In the genomic region with DNA sequence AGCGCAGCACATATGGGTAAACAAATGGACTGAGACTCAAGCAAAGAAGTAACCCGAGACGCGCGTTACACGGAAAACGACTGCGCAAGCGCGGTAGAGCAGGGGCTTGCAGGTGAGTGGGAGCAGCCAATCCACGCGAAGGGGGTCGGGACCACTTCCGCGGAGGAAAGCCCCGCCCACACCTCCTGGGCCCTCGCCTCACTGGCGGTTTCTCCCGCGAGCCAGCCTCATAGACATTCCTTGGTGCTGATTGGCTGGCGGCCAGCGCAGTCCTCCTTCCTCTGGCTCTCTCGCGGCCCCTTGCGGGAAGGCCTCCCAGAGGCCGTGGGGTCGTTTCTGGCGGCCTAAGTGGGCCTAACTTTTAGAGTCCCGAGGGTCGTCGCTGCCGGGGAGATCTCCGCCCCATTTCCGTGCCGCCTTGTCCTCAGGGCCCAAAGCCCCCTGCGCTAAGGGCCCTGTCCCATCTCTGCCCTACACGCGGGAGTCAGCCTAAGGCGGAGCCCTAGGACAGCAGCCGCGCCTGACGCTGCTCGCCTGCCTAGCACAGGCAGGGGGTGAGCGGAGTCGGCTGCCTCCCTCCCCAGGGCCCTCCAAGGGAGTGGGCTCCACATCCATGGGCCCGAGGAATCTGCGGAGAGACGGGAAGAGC, we compare ENCODE assay signal across 8 cellular contexts. TPM values are rescaled to one million over a fixed set of nuclear protein-coding genes. Genes with fewer than 3 reads are reported as not detected.
DNase-seq lines count a peak whose midpoint lies in the region; ATAC-seq lines count a peak whose summit lies in the region.

No MANE protein-coding gene starts in this region.

- peak overlapping the region; percentile 73 for H3K4me3 ChIP-seq in HUES6 (ENCODE audit: low read depth, low read length)

- H3K9ac ChIP-seq in HUES6 (ENCODE audit: low read length) = peak overlapping the region; percentile 66

- H3K9me3 ChIP-seq in HUES6 (ENCODE audit: control insufficient read depth, insufficient read depth, low read depth, low read length) = no peaks in the 10 kb centered on the region

- H3K27me3 ChIP-seq in HUES6 (ENCODE audit: control insufficient read depth, insufficient read depth, low read length) = no peaks in the 10 kb centered on the region

- peak overlapping the region; percentile 5 for H3K27ac ChIP-seq in HUES6 (ENCODE audit: low read depth, low read length)
- H3K27ac ChIP-seq in substantia nigra (ENCODE audit: low read depth, low read length, poor library complexity, severe bottlenecking) = peak overlapping the region; percentile 93

- peaks cover 7% of the 10 kb centered on the region; the same call in 1 of the 2 replicates for H3K4me1 ChIP-seq in HUES6 (ENCODE audit: control insufficient read depth, insufficient read depth, low read length)

- DNase-seq in COLO668 (lab: John Stamatoyannopoulos, UW; ENCODE audit: unreplicated experiment) (peak; percentile 95), RPMI7951 (ENCODE audit: low read depth) (peak; percentile 60), globus pallidus (ENCODE audit: low spot score) (peak; percentile 81), nucleus accumbens (lab: John Stamatoyannopoulos, UW) (peak; percentile 67 to 98 (median 90)), substantia nigra (lab: John Stamatoyannopoulos, UW) (peak; percentile 51 to 99 (median 84))
- peak; percentile 99 for DNase-seq in activated naive CD4-positive, alpha-beta T cell treated with anti-CD3 and anti-CD28 coated beads, Interleukin-2, amount 50 U/mL, for 16 hours

- no peaks in the 10 kb centered on the region for H3K36me3 ChIP-seq in HUES6 (ENCODE audit: control insufficient read depth, insufficient read depth, low read length)

- ATAC-seq in GM21360 (IDR thresholded peaks at IDR 0.05; ENCODE audit: unreplicated experiment) = peak; percentile 99

RNA-seq across cellular contexts. Expression of a gene that starts 9.1 kb away (rescaled TPM):
- total RNA-seq in RPMI7951 (2014; rRNA removed; shearing (Covaris generic)) = not detected in 2 replicates

RNA-seq across cellular contexts. Expression of a gene that starts 46.7 kb away (rescaled TPM):
- total RNA-seq in RPMI7951 (2014; rRNA removed; shearing (Covaris generic)) = 179 and 196 TPM in 2 replicates

Comparison
In these comparisons a context has a peak if more than half of its experiments do, and no peak if none do; other contexts are left out.
1. Peak in every context shown above with its lines: DNase-seq, ATAC-seq, H3K4me3 ChIP-seq and H3K27ac ChIP-seq.